In genomic region chr7:116809636-116810266, GRCh38 we compare ENCODE assay signal across 8 cellular contexts. TPM values are rescaled to one million over a fixed set of nuclear protein-coding genes. Genes with fewer than 3 reads are reported as not detected.
DNase-seq lines count a peak whose midpoint lies in the region; ATAC-seq, FAIRE-seq and TF ChIP-seq lines count a peak whose summit lies in the region.

No MANE protein-coding gene starts in this region.

- TF ChIP-seq RAD21 in A549 (conservative IDR thresholded peaks at IDR 0.05 in 1 of 2, IDR thresholded peaks at IDR 0.05 in 1 of 2), result peak; percentile 93 to 96

- no peaks in the 10 kb centered on the region for H3K9me3 Mint-ChIP-seq in activated T-helper 1 cell treated with anti-CD3 and anti-CD28 coated beads, Interleukin-12 subunit alpha, Interleukin-12 subunit beta, Interleukin-2, Interleukin-4 antibody, amounts not matched to agents 30 ng/mL and 10 ng/mL and 1 ng/mL, durations not matched to agents 14 hours and 24 hours and 36 hours

- H3K27ac Mint-ChIP-seq in activated T-helper 1 cell treated with anti-CD3 and anti-CD28 coated beads, Interleukin-12 subunit alpha, Interleukin-12 subunit beta, Interleukin-2, Interleukin-4 antibody, amounts not matched to agents 30 ng/mL and 10 ng/mL and 1 ng/mL, durations not matched to agents 14 hours and 24 hours and 36 hours, result no peak overlapping the region

- intact Hi-C loops in activated T-helper 1 cell treated with anti-CD3 and anti-CD28 coated beads, Interleukin-12 subunit alpha, Interleukin-12 subunit beta, Interleukin-2, Interleukin-4 antibody, amounts not matched to agents 30 ng/mL and 10 ng/mL and 1 ng/mL, durations not matched to agents 14 hours and 24 hours and 36 hours (cut with micrococcal nuclease), result loop anchor here (1.0 to 10.0 kb wide), 6 partner anchors 138 to 675 kb away; no protein-coding TSS in a partner anchor
- intact Hi-C loops in heart left ventricle (cut with DNase I), result loop anchor here (2.0 to 5.0 kb wide), 8 partner anchors 137 to 637 kb away; partner anchors contain the start of gene MET (in 5 of the 10)

- POLR2A ChIA-PET in A549 (lab: Yijun Ruan, JAX) (interaction anchor here (1.0 kb wide), 1 partner anchor 138 kb away, joined by 3 read pairs; the partner anchor contains the start of gene MET), GM10248 (lab: Yijun Ruan, JAX) (no interaction called here)

- peaks cover 9% of the 10 kb centered on the region for H3K27me3 Mint-ChIP-seq in activated T-helper 1 cell treated with anti-CD3 and anti-CD28 coated beads, Interleukin-12 subunit alpha, Interleukin-12 subunit beta, Interleukin-2, Interleukin-4 antibody, amounts not matched to agents 30 ng/mL and 10 ng/mL and 1 ng/mL, durations not matched to agents 14 hours and 24 hours and 36 hours (ENCODE audit: insufficient read depth)

- no peaks in the 10 kb centered on the region for H3K36me3 ChIP-seq in heart left ventricle

- peak; percentile 97 for FAIRE-seq in A549 (lab: Jason Lieb, UNC)

- peak; percentile 92 for TF ChIP-seq CTCF in A549 (IDR thresholded peaks at IDR 0.05)
- peak; percentile 52 for TF ChIP-seq CTCF in GM10248 (IDR thresholded peaks at IDR 0.05; ENCODE audit: control extremely low read depth, extremely low read depth, low read depth, missing control alignments)
- TF ChIP-seq CTCF in heart left ventricle (IDR thresholded peaks at IDR 0.05), result peak; percentile 52 to 82 (median 66)

- no peak for TF ChIP-seq POLR2A in A549 (IDR thresholded peaks at IDR 0.05; ENCODE audit: low read length)
- TF ChIP-seq POLR2A in heart left ventricle (IDR thresholded peaks at IDR 0.05), result no peak

- H3K4me3 Mint-ChIP-seq in activated T-helper 1 cell treated with anti-CD3 and anti-CD28 coated beads, Interleukin-12 subunit alpha, Interleukin-12 subunit beta, Interleukin-2, Interleukin-4 antibody, amounts not matched to agents 30 ng/mL and 10 ng/mL and 1 ng/mL, durations not matched to agents 14 hours and 24 hours and 36 hours, result no peak overlapping the region

- no peaks in the 10 kb centered on the region for H3K27me3 ChIP-seq in heart left ventricle

- CTCF ChIA-PET in A549 (lab: Yijun Ruan, JAX), result interaction anchor here (0.7 to 5.7 kb wide), 33 partner anchors 8 to 629 kb away, joined by 3 to 79 read pairs (median 4); partner anchors contain the start of gene MET
- CTCF ChIA-PET in GM10248 (lab: Yijun Ruan, JAX), result interaction anchor here (0.7 to 2.2 kb wide), 6 partner anchors 13 to 637 kb away, joined by 3 to 20 read pairs (median 3); no protein-coding TSS in a partner anchor

- H3K4me1 ChIP-seq in A549, result peaks cover 77% of the 10 kb centered on the region
- H3K4me1 ChIP-seq in heart left ventricle, result peaks cover 0 to 5% (median 0%) of the 10 kb centered on the region in 12 donors

- 61% methylated on average over 1 of the region's 1 CpG for WGBS in A549 (ENCODE audit: missing lambda C conversion rate)
- 90 to 96% (median 94%) methylated on average over 1 of the region's 1 CpG for WGBS in heart left ventricle, 4 donors

- H3K4me3 ChIP-seq in A549 (no peak overlapping the region), heart left ventricle (no peak overlapping the region)

- no peaks in the 10 kb centered on the region for H3K36me3 Mint-ChIP-seq in activated T-helper 1 cell treated with anti-CD3 and anti-CD28 coated beads, Interleukin-12 subunit alpha, Interleukin-12 subunit beta, Interleukin-2, Interleukin-4 antibody, amounts not matched to agents 30 ng/mL and 10 ng/mL and 1 ng/mL, durations not matched to agents 14 hours and 24 hours and 36 hours (ENCODE audit: low read depth)

- H3K9me3 ChIP-seq in A549, result no peaks in the 10 kb centered on the region
- H3K9me3 ChIP-seq in heart left ventricle, result no peaks in the 10 kb centered on the region

- H3K4me1 Mint-ChIP-seq in activated T-helper 1 cell treated with anti-CD3 and anti-CD28 coated beads, Interleukin-12 subunit alpha, Interleukin-12 subunit beta, Interleukin-2, Interleukin-4 antibody, amounts not matched to agents 30 ng/mL and 10 ng/mL and 1 ng/mL, durations not matched to agents 14 hours and 24 hours and 36 hours (ENCODE audit: low read depth), result no peaks in the 10 kb centered on the region

- ATAC-seq in A549 (peak; percentile 84 to 86), HG03060 (IDR thresholded peaks at IDR 0.05; ENCODE audit: low read depth, unreplicated experiment) (peak; percentile 44), heart left ventricle (peak; percentile 68 to 80 (median 74)), HG03108 (IDR thresholded peaks at IDR 0.05; ENCODE audit: unreplicated experiment) (no peak)

- H3K4me2 ChIP-seq in A549, result peak overlapping the region; percentile 68

- peak in 1 of 2 experiments; percentile 79 for DNase-seq in A549 (ENCODE audit: low read depth in 1 of 2, low spot score in 1 of 2)
- DNase-seq in GM10248 (ENCODE audit: extremely low spot score), result peak; percentile 40
- DNase-seq in NCI-H2196 (lab: John Stamatoyannopoulos, UW; ENCODE audit: unreplicated experiment), result peak; percentile 81
- peak; percentile 3 for DNase-seq in activated T-helper 1 cell treated with anti-CD3 and anti-CD28 coated beads, Interleukin-12 subunit alpha, Interleukin-12 subunit beta, Interleukin-2, Interleukin-4 antibody, amounts not matched to agents 30 ng/mL and 10 ng/mL and 1 ng/mL, durations not matched to agents 14 hours and 24 hours and 36 hours (ENCODE audit: low spot score)
- peak in 1 of 5 donors; percentile 36 for DNase-seq in heart left ventricle
- peak; percentile 88 for DNase-seq in renal cortical epithelial cell (ENCODE audit: low read depth)

- peak overlapping the region; percentile 67 to 68 for H3K27ac ChIP-seq in A549
- H3K27ac ChIP-seq in heart left ventricle, result no peak overlapping the region

- no peak for TF ChIP-seq EP300 in A549 (IDR thresholded peaks at IDR 0.05)

TF ChIP-seq in A549, 52 proteins besides CTCF, POLR2A, EP300 and RAD21:
- peak; percentile 25; the same call in 1 of the 2 replicates for TF ChIP-seq KDM5A (IDR thresholded peaks at IDR 0.05)
- no peak for TF ChIP-seq HES2 (IDR thresholded peaks at IDR 0.05)
- TF ChIP-seq SMC3 (IDR thresholded peaks at IDR 0.05), result peak; percentile 95

RNA-seq across cellular contexts. Expression of gene CAPZA2, which starts 52.6 kb away (rescaled TPM):
- polyA plus RNA-seq in A549 (2011; rRNA removed), result 144 and 213 TPM in 2 replicates
- polyA plus RNA-seq in A549 (2012; cell fraction: cytosol; rRNA removed), result 29.9 and 30.0 TPM in 2 replicates
- polyA plus RNA-seq in A549 (2012; cell fraction: nucleus; rRNA removed), result 7.2 and 11.9 TPM in 2 replicates
- 144 to 151 TPM (median 151 TPM) in 3 replicates for polyA plus RNA-seq in A549 (2017; fragmentation: RNase III; extraction: RNeasy Plus Mini Kit Qiagen cat#74134 plus additional on column Dnase treatment)
- polyA minus RNA-seq in A549 (2011; rRNA and poly(A)+ RNA removed), result 34.0 and 38.8 TPM in 2 replicates
- 143 and 165 TPM in 2 replicates for total RNA-seq in activated T-helper 1 cell treated with anti-CD3 and anti-CD28 coated beads, Interleukin-12 subunit alpha, Interleukin-12 subunit beta, Interleukin-2, Interleukin-4 antibody, amounts not matched to agents 30 ng/mL and 10 ng/mL and 1 ng/mL, durations not matched to agents 14 hours and 24 hours and 36 hours
- total RNA-seq in heart left ventricle, result 100 to 1,000 TPM; 114 to 483 (median 332) TPM
- 100 to 1,000 TPM in 1 of 2 donors, 10 to 100 TPM in 1; 37.4 to 178 TPM for polyA plus RNA-seq in heart left ventricle
- 314 and 390 TPM in 2 replicates for total RNA-seq in renal cortical epithelial cell

Comparison
In these comparisons a context has a peak if more than half of its experiments do, and no peak if none do; other contexts are left out.
1. H3K27ac ChIP-seq: peak in A549 (2 of 2); none in heart left ventricle (0 of 12).
2. Peak in every context shown above with its lines, with median percentiles within 50 percentile points of each other: CTCF ChIP-seq.